In the genomic region with DNA sequence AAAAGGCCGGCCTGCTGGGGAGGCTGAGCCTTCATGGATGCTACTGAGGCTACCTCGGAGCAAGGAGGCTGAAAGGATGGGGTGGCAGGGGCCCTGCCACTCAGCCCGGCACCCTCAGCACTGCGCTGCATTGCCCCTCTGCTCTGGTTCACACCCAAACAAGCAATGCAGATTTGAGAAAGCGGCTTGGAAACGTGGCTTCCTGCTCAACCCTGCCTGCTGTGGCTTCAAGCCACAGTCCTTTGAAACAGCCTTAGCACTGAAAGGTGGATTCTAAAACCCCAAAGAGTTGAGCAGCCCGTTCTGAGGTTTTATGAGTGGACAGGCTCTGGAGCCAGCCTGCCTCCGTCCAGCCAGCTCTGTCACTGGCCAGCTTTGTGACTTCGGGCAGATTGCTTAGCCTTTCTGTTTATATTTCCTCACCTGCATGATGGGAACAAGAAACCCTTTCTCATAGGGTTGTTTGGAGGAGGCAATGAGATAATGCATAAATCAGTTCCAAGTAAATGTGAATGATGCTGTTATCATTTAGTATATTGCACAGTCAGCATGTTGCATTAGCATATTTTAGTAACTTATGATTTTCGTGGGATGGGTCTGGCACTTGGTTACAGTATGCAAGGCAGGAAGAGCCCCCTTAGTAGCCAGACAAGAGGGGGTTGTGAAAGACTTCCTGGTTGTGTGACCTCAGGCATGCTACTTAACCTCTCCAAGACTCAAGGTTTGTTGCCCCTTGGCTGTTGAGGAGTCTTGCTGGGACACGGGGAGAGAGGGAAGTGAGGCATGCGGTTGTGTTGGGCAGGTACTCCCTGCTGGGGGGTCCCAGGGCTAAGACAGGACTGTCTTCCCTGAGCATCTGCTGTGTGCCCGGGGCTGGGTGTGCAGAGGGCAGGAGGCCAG, we compare ENCODE assay signal across 14 cellular contexts. TPM values are rescaled to one million over a fixed set of nuclear protein-coding genes. Genes with fewer than 3 reads are reported as not detected.
DNase-seq lines count a peak whose midpoint lies in the region; TF ChIP-seq lines count a peak whose summit lies in the region.
"Had no signal": no experiment of that assay in that cellular context is flagged by ENCODE, and none has a peak within 500 bp of the region (broad histone marks: within the 10 kb centered on the region; RNA-seq: fewer than 3 reads in every experiment).

No MANE protein-coding gene starts in this region.

- peak overlapping the region; percentile 30 for H2AFZ ChIP-seq in Loucy (ENCODE audit: low read length)

- H3K4me1 Mint-ChIP-seq in Calu3 (ENCODE audit: low read depth, unreplicated experiment): peaks cover 45% of the 10 kb centered on the region
- H3K4me1 Mint-ChIP-seq: activated CD4-positive, alpha-beta T cell treated with anti-CD3 and anti-CD28 coated beads, Interleukin-2, amount 10 ng/mL, durations not matched to agents 24 days and 14 days; immature natural killer cell had no signal

- CTCF ChIA-PET in Calu3 (lab: Charles Lee): no interaction called here

- no peaks in the 10 kb centered on the region for H4K20me1 ChIP-seq in Loucy (ENCODE audit: insufficient read depth, low read length, poor library complexity, severe bottlenecking)

- H3K9me3 Mint-ChIP-seq in Calu3 (ENCODE audit: low read depth, unreplicated experiment): no peaks in the 10 kb centered on the region
- H3K9me3 Mint-ChIP-seq: activated CD4-positive, alpha-beta T cell treated with anti-CD3 and anti-CD28 coated beads, Interleukin-2, amount 10 ng/mL, durations not matched to agents 24 days and 14 days; immature natural killer cell had no signal

- H3K27me3 Mint-ChIP-seq in Calu3 (ENCODE audit: unreplicated experiment): no peaks in the 10 kb centered on the region

- no peak for TF ChIP-seq CTCF in Calu3 (IDR thresholded peaks at IDR 0.05; ENCODE audit: unreplicated experiment)
- no peak for TF ChIP-seq CTCF in Loucy (conservative IDR thresholded peaks at IDR 0.05; ENCODE audit: low read length)
- TF ChIP-seq CTCF in prostate gland (IDR thresholded peaks at IDR 0.05): no peak

- H3K4me3 ChIP-seq in Loucy (ENCODE audit: low read length, poor library complexity, severe bottlenecking) (no peak overlapping the region), prostate gland (peak overlapping the region in 1 of 2 donors; percentile 2)
- H3K4me3 ChIP-seq: dorsolateral prefrontal cortex had no signal

- peak overlapping the region; percentile 84 to 85 for H3K27ac ChIP-seq in prostate gland

- no peak overlapping the region for H3K27ac Mint-ChIP-seq in Calu3 (ENCODE audit: unreplicated experiment)
- H3K27ac Mint-ChIP-seq: activated CD4-positive, alpha-beta T cell treated with anti-CD3 and anti-CD28 coated beads, Interleukin-2, amount 10 ng/mL, durations not matched to agents 24 days and 14 days; immature natural killer cell had no signal

- H3K9me2 ChIP-seq in Loucy (replicated peaks; ENCODE audit: low read depth, low read length): no peaks in the 10 kb centered on the region

- H3F3A ChIP-seq in Loucy (ENCODE audit: low read depth): no peaks in the 10 kb centered on the region

- H3K4me2 ChIP-seq in Loucy (ENCODE audit: low read depth, low read length, poor library complexity, severe bottlenecking): no peak overlapping the region

- H3K9ac ChIP-seq in Loucy (ENCODE audit: low read depth, low read length, poor library complexity, severe bottlenecking): no peak overlapping the region

- H3K9me3 ChIP-seq in Loucy (ENCODE audit: insufficient read depth, low read depth, low read length) (no peaks in the 10 kb centered on the region), prostate gland (no peaks in the 10 kb centered on the region)

- no peak for TF ChIP-seq POLR2A in prostate gland (IDR thresholded peaks at IDR 0.05)

- H3K36me3 Mint-ChIP-seq in Calu3 (ENCODE audit: insufficient read depth, unreplicated experiment): peaks cover 13% of the 10 kb centered on the region
- H3K36me3 Mint-ChIP-seq: immature natural killer cell had no signal

- WGBS in prostate gland: 38% methylated on average over 13 of the region's 13 CpGs

- H3K4me3 Mint-ChIP-seq in Calu3 (ENCODE audit: low read depth, unreplicated experiment): peak overlapping the region; percentile 63
- H3K4me3 Mint-ChIP-seq: activated CD4-positive, alpha-beta T cell treated with anti-CD3 and anti-CD28 coated beads, Interleukin-2, amount 10 ng/mL, durations not matched to agents 24 days and 14 days; immature natural killer cell had no signal

- DNase-seq in Calu3 (no peak), fibroblast of peridontal ligament (ENCODE audit: extremely low read depth) (peak; percentile 9), prostate gland (ENCODE audit: low spot score) (no peak), mucosa of gallbladder (ENCODE audit: low spot score) (no peak)
- DNase-seq in activated CD4-positive, CD25-positive, alpha-beta regulatory T cell (lab: John Stamatoyannopoulos, UW): no peak
- no peak for DNase-seq in stimulated activated CD4-positive, alpha-beta T cell treated with anti-CD3 and anti-CD28 coated beads, Interleukin-15, amount 100 ng/mL, for 24 hours
- DNase-seq: activated CD4-positive, alpha-beta T cell treated with anti-CD3 and anti-CD28 coated beads, Interleukin-2, amount 10 ng/mL, durations not matched to agents 24 days and 14 days; immature natural killer cell; NCI-H1930; SIG-M5; stimulated activated CD4-positive, alpha-beta T cell treated with anti-CD3 and anti-CD28 coated beads, Interleukin-4, amount 100 ng/mL, for 24 hours; T-helper 9 cell had no signal

- BruUV-seq in Calu3 (replicated peaks; lab: Mats Ljungman, UMichigan): no TSS peak

- H3K4me1 ChIP-seq in Loucy (ENCODE audit: insufficient read depth, low read length, poor library complexity, severe bottlenecking): peaks cover 14% of the 10 kb centered on the region
- peaks cover 19% of the 10 kb centered on the region for H3K4me1 ChIP-seq in prostate gland (replicated peaks)

- no peaks in the 10 kb centered on the region for H3K79me2 ChIP-seq in Loucy (ENCODE audit: insufficient read depth, low read length)

- no peaks in the 10 kb centered on the region for H3K36me3 ChIP-seq in Loucy (ENCODE audit: insufficient read depth, low read length)
- H3K36me3 ChIP-seq in prostate gland: peaks cover 0 to 10% of the 10 kb centered on the region in 2 donors

- H3K27me3 ChIP-seq in Loucy (ENCODE audit: insufficient read depth, low read length, poor library complexity, severe bottlenecking) (no peaks in the 10 kb centered on the region), prostate gland (replicated peaks; ENCODE audit: insufficient read depth) (no peaks in the 10 kb centered on the region)
- H3K27me3 ChIP-seq: dorsolateral prefrontal cortex had no signal

- intact Hi-C loops in Calu3 (cut with micrococcal nuclease; ENCODE audit: unreplicated experiment): no loop called here
- intact Hi-C loops in prostate gland (cut with DNase I): no loop called here

RNA-seq across cellular contexts. Expression of a gene that starts 23.6 kb away (rescaled TPM):
- total RNA-seq in Calu3 (2022) (5.9 and 6.5 TPM in 2 replicates), prostate gland (100 to 1,000 TPM; 186 to 226 TPM), mucosa of gallbladder (117 TPM)

Comparison
In these comparisons a context has a peak if more than half of its experiments do, and no peak if none do; other contexts are left out.
1. RNA of a gene that starts 23.6 kb away (total RNA-seq): 186 to 226 TPM in prostate gland and 117 TPM in mucosa of gallbladder (single experiment); 5.9 to 6.5 TPM in Calu3; every median in the first group is over 10 times any median in the second.